ENCODE assay signal across 8 cellular contexts in genomic region chr11:60905551-60906113, GRCh38. TPM values are rescaled to one million over a fixed set of nuclear protein-coding genes. Genes with fewer than 3 reads are reported as not detected.
DNase-seq lines count a peak whose midpoint lies in the region; TF ChIP-seq lines count a peak whose summit lies in the region.

No MANE protein-coding gene starts in this region.

- no peak for TF ChIP-seq CTCF in GM10266 (IDR thresholded peaks at IDR 0.05; ENCODE audit: control insufficient read depth, insufficient read depth, low read depth, missing control alignments)

- H3K4me1 ChIP-seq in iPS DF 6.9 (ENCODE audit: control insufficient read depth, insufficient read depth, low read length) = no peaks in the 10 kb centered on the region
- H3K4me1 ChIP-seq in skeletal muscle tissue (ENCODE audit: control insufficient read depth in 3 of 3, insufficient read depth in 3 of 3, low read length in 3 of 3) = peaks cover 23 to 41% (median 29%) of the 10 kb centered on the region in 3 donors

- peak overlapping the region; percentile 95 for H3K4me3 ChIP-seq in Jurkat, Clone E6-1 (ENCODE audit: low read length)
- H3K4me3 ChIP-seq in iPS DF 6.9 (ENCODE audit: low read length) = peak overlapping the region; percentile 86
- H3K4me3 ChIP-seq in skeletal muscle tissue (ENCODE audit: low read length in 3 of 3) = peak overlapping the region; percentile 87 to 93 (median 90)

- no peaks in the 10 kb centered on the region for H3K27me3 ChIP-seq in iPS DF 6.9 (ENCODE audit: control insufficient read depth, insufficient read depth, low read length)
- no peaks in the 10 kb centered on the region for H3K27me3 ChIP-seq in skeletal muscle tissue (ENCODE audit: control insufficient read depth in 3 of 3, insufficient read depth in 3 of 3, low read length in 3 of 3)

- DNase-seq in COLO668 (lab: John Stamatoyannopoulos, UW; ENCODE audit: unreplicated experiment) = peak; percentile 38
- DNase-seq in Jurkat, Clone E6-1 (ENCODE audit: low read depth, low spot score) = no peak
- DNase-seq in activated naive CD4-positive, alpha-beta T cell treated with anti-CD3 and anti-CD28 coated beads, Interleukin-2, amount 50 U/mL, for 16 hours = peak; percentile 32
- DNase-seq in iPS DF 6.9 (ENCODE audit: low read depth, low spot score) = no peak
- DNase-seq in retina = no peak
- DNase-seq in NK-92 treated with Interleukin-12 subunit alpha and Interleukin-12 subunit beta, amount 100 ng/mL, for 24 hours (lab: John Stamatoyannopoulos, UW) = no peak
- no peak for DNase-seq in GM10266 (ENCODE audit: extremely low spot score)

- no CpG with 5 or more reads among the region's 16 CpGs for WGBS in iPS DF 6.9 (ENCODE audit: insufficient coverage, insufficient read length)

- H3K36me3 ChIP-seq in iPS DF 6.9 (ENCODE audit: control insufficient read depth, insufficient read depth, low read length) (peaks cover 9% of the 10 kb centered on the region; the same call in 1 of the 2 replicates), skeletal muscle tissue (ENCODE audit: control insufficient read depth in 3 of 3, insufficient read depth in 3 of 3, low read length in 3 of 3) (peaks cover 26 to 34% (median 27%) of the 10 kb centered on the region in 3 donors)

- H3K27ac ChIP-seq in iPS DF 6.9 (ENCODE audit: low read length) = no peak overlapping the region
- H3K27ac ChIP-seq in skeletal muscle tissue (ENCODE audit: low read depth, low read length) = peak overlapping the region; percentile 95

- H3K9ac ChIP-seq in skeletal muscle tissue (ENCODE audit: low read depth in 1 of 3, low read length in 3 of 3) = peak overlapping the region; percentile 94 to 96 (median 95)

- no peaks in the 10 kb centered on the region for H3K9me3 ChIP-seq in iPS DF 6.9 (ENCODE audit: control insufficient read depth, insufficient read depth, low read length)
- no peaks in the 10 kb centered on the region for H3K9me3 ChIP-seq in skeletal muscle tissue (ENCODE audit: control insufficient read depth in 3 of 3, low read length in 3 of 3)

RNA-seq across cellular contexts. Expression of gene PRPF19, which starts 0.8 kb away (rescaled TPM):
- polyA plus RNA-seq in Jurkat, Clone E6-1 (2012; ENCODE audit: insufficient read depth, insufficient read length) = 234 TPM
- total RNA-seq in skeletal muscle tissue = 27.7 TPM

RNA-seq across cellular contexts. Expression of gene TMEM109, which starts 8.3 kb away (rescaled TPM):
- 139 TPM for polyA plus RNA-seq in Jurkat, Clone E6-1 (2012; ENCODE audit: insufficient read depth, insufficient read length)
- 45.4 TPM for total RNA-seq in skeletal muscle tissue

RNA-seq across cellular contexts. Expression of gene TMEM132A, which starts 18.6 kb away (rescaled TPM):
- polyA plus RNA-seq in Jurkat, Clone E6-1 (2012; ENCODE audit: insufficient read depth, insufficient read length) = 7.6 TPM
- total RNA-seq in skeletal muscle tissue = 14.6 TPM

RNA-seq across cellular contexts. Expression of gene ZP1, which starts 38.3 kb away (rescaled TPM):
- not detected for polyA plus RNA-seq in Jurkat, Clone E6-1 (2012; ENCODE audit: insufficient read depth, insufficient read length)
- not detected for total RNA-seq in skeletal muscle tissue

RNA-seq across cellular contexts. Expression of gene SLC15A3, which starts 46.3 kb away (rescaled TPM):
- polyA plus RNA-seq in Jurkat, Clone E6-1 (2012; ENCODE audit: insufficient read depth, insufficient read length) = not detected
- 16.7 TPM for total RNA-seq in skeletal muscle tissue

Comparison
In these comparisons a context has a peak if more than half of its experiments do, and no peak if none do; other contexts are left out.
1. DNase-seq: peak in COLO668 (single experiment) and activated naive CD4-positive, alpha-beta T cell treated with anti-CD3 and anti-CD28 coated beads, Interleukin-2, amount 50 U/mL, for 16 hours (single experiment); none in Jurkat, Clone E6-1 (single experiment), iPS DF 6.9 (single experiment), retina (single experiment), NK-92 treated with Interleukin-12 subunit alpha and Interleukin-12 subunit beta, amount 100 ng/mL, for 24 hours (single experiment) and GM10266 (single experiment).
2. Peak in every context shown above with its lines, with median percentiles within 50 percentile points of each other: H3K4me3 ChIP-seq.